In genomic region chr11:59822989-59823566, GRCh38 we compare ENCODE assay signal across 9 cellular contexts. TPM values are rescaled to one million over a fixed set of nuclear protein-coding genes. Genes with fewer than 3 reads are reported as not detected.
A peak's percentile ranks its signal among the peaks of the same experiment; 100 is the strongest.
DNase-seq lines count a peak whose midpoint lies in the region; ATAC-seq and TF ChIP-seq lines count a peak whose summit lies in the region.
"Had no signal": no experiment of that assay in that cellular context is flagged by ENCODE, and none has a peak within 500 bp of the region (broad histone marks: within the 10 kb centered on the region; RNA-seq: fewer than 3 reads in every experiment).

No MANE protein-coding gene starts in this region.

- H3K9me3 ChIP-seq in adrenal gland (replicated peaks in 1 of 3) (no peaks in the 10 kb centered on the region), spleen (no peaks in the 10 kb centered on the region)
- H3K9me3 ChIP-seq: BLaER1 had no signal

- H3K4me1 ChIP-seq in adrenal gland (replicated peaks in 1 of 2) = no peaks in the 10 kb centered on the region
- H3K4me1 ChIP-seq in spleen = peaks cover 0 to 9% (median 2%) of the 10 kb centered on the region in 6 donors

- H3K4me3 ChIP-seq in adrenal gland (no peak overlapping the region), spleen (no peak overlapping the region)
- H3K4me3 ChIP-seq: BLaER1 had no signal

- WGBS in adrenal gland, 4 donors = 4 to 9% (median 6%) methylated on average over 9 of the region's 9 CpGs
- WGBS in spleen, 5 donors = 6 to 13% (median 9%) methylated on average over 9 of the region's 9 CpGs

- ATAC-seq in GM19438 (IDR thresholded peaks at IDR 0.05; ENCODE audit: low read depth, unreplicated experiment) = peak; percentile 85
- peak; percentile 90 for ATAC-seq in HG03378 (IDR thresholded peaks at IDR 0.05; ENCODE audit: unreplicated experiment)

- no peak overlapping the region for H3K27ac ChIP-seq in adrenal gland
- H3K27ac ChIP-seq in spleen = no peak overlapping the region
- H3K27ac ChIP-seq: BLaER1 had no signal

- intact Hi-C loops in adrenal gland (cut with DNase I) = loop anchor here in 1 of 2 donors (10.0 kb wide), 1 partner anchor 312 kb away; no protein-coding TSS in a partner anchor
- intact Hi-C loops in spleen (cut with DNase I; ENCODE audit: low total_unique reads) = loop anchor here (5.0 kb wide), 1 partner anchor 309 kb away; no protein-coding TSS in a partner anchor

- no peaks in the 10 kb centered on the region for H3K27me3 ChIP-seq in adrenal gland
- no peaks in the 10 kb centered on the region for H3K27me3 ChIP-seq in spleen (replicated peaks in 1 of 7)
- H3K27me3 ChIP-seq: BLaER1 had no signal

- no peaks in the 10 kb centered on the region for H3K36me3 ChIP-seq in adrenal gland (replicated peaks in 1 of 2)
- H3K36me3 ChIP-seq in spleen = no peaks in the 10 kb centered on the region
- H3K36me3 ChIP-seq: BLaER1 had no signal

- TF ChIP-seq POLR2A in adrenal gland (IDR thresholded peaks at IDR 0.05) (no peak), spleen (IDR thresholded peaks at IDR 0.05) (no peak)

- DNase-seq in NCI-H1436 (lab: John Stamatoyannopoulos, UW) (peak; percentile 6), NCI-H1436 treated with DMSO at 0.1 percent for 48 hours (lab: John Stamatoyannopoulos, UW) (no peak), NCI-H748 (lab: John Stamatoyannopoulos, UW; ENCODE audit: unreplicated experiment) (peak; percentile 73), adrenal gland (peak in 6 of 7 donors; percentile 30 to 58 (median 50)), hepatic stellate cell (ENCODE audit: low spot score) (peak; percentile 29), spleen (no peak)

- TF ChIP-seq CTCF in adrenal gland (IDR thresholded peaks at IDR 0.05) = peak; percentile 46 to 69 (median 62)
- TF ChIP-seq CTCF in spleen (IDR thresholded peaks at IDR 0.05 in 8 of 11, conservative IDR thresholded peaks at IDR 0.05 in 3 of 11) = peak in 10 of 11 experiments; percentile 21 to 72 (median 53)

RNA-seq across cellular contexts. Expression of gene MRPL16, which starts 12.5 kb away (rescaled TPM):
- 100 to 1,000 TPM in 1 of 8 donors, 10 to 100 TPM in 7; 47.5 to 101 (median 73.5) TPM for total RNA-seq in adrenal gland
- 100 to 1,000 TPM in 2 of 3 donors, 10 to 100 TPM in 1; 61.5 to 143 (median 107) TPM for polyA plus RNA-seq in adrenal gland
- 10 to 100 TPM; 35.6 to 55.9 (median 43.7) TPM for total RNA-seq in spleen
- polyA plus RNA-seq in spleen = 10 to 100 TPM; 65.5 to 78.9 (median 70.7) TPM

RNA-seq across cellular contexts. Expression of gene CBLIF, which starts 22.2 kb away (rescaled TPM):
- total RNA-seq in adrenal gland = not detected
- not detected for polyA plus RNA-seq in adrenal gland
- total RNA-seq in spleen = not detected
- polyA plus RNA-seq in spleen = not detected

RNA-seq across cellular contexts. Expression of gene TCN1, which starts 43.2 kb away (rescaled TPM):
- under 1 TPM in 1 of 8 donors, not detected in 7; 0.32 TPM for total RNA-seq in adrenal gland
- polyA plus RNA-seq in adrenal gland = not detected
- 10 to 100 TPM in 4 of 7 donors, 1 to 10 TPM in 3; 1.2 to 18.6 (median 11.6) TPM for total RNA-seq in spleen
- under 1 TPM; 0.26 to 0.86 (median 0.64) TPM for polyA plus RNA-seq in spleen

RNA-seq across cellular contexts. Expression of gene OOSP3, which starts 55.5 kb away (rescaled TPM):
- not detected for total RNA-seq in adrenal gland
- not detected for polyA plus RNA-seq in adrenal gland
- total RNA-seq in spleen = not detected
- not detected for polyA plus RNA-seq in spleen

Comparison
In these comparisons a context has a peak if more than half of its experiments do, and no peak if none do; other contexts are left out.
1. DNase-seq: peak in NCI-H1436 (single experiment), NCI-H748 (single experiment), adrenal gland (6 of 7) and hepatic stellate cell (single experiment); none in NCI-H1436 treated with DMSO at 0.1 percent for 48 hours (single experiment) and spleen (single experiment).